In genomic region chr9:96251451-96251850, GRCh38 we compare ENCODE assay signal across 25 cellular contexts. TPM values are rescaled to one million over a fixed set of nuclear protein-coding genes. Genes with fewer than 3 reads are reported as not detected.
"Had no signal": no experiment of that assay in that cellular context is flagged by ENCODE, and none has a peak within 500 bp of the region (broad histone marks: within the 10 kb centered on the region; RNA-seq: fewer than 3 reads in every experiment).

No MANE protein-coding gene starts in this region.

- H3K27me3 Mint-ChIP-seq: type B pancreatic cell had no signal

- H3K27ac Mint-ChIP-seq: activated CD8-positive, alpha-beta T cell treated with anti-CD3 and anti-CD28 coated beads, Interleukin-2, amount 10 ng/mL, durations not matched to agents 7 days and 5 days; activated naive CD8-positive, alpha-beta T cell treated with anti-CD3 and anti-CD28 coated beads for 36 hours; endodermal cell; immature natural killer cell; natural killer cell; progenitor cell of endocrine pancreas; stimulated activated naive B cell treated with anti-CD40 and anti-IgM and Interleukin-4, amounts not matched to agents 10 μg/mL and 1 μg/mL and 100 μg/mL, for 72 hours; T-cell; type B pancreatic cell had no signal

- H3K27me3 ChIP-seq: sigmoid colon, testis had no signal

- H3K36me3 ChIP-seq: sigmoid colon had no signal

- H3K4me3 Mint-ChIP-seq: activated CD8-positive, alpha-beta T cell treated with anti-CD3 and anti-CD28 coated beads, Interleukin-2, amount 10 ng/mL, durations not matched to agents 7 days and 5 days; activated naive CD8-positive, alpha-beta T cell treated with anti-CD3 and anti-CD28 coated beads for 36 hours; endodermal cell; immature natural killer cell; natural killer cell; stimulated activated naive B cell treated with anti-CD40 and anti-IgM and Interleukin-4, amounts not matched to agents 10 μg/mL and 1 μg/mL and 100 μg/mL, for 72 hours; T-cell; type B pancreatic cell had no signal

- H3K36me3 Mint-ChIP-seq: activated naive CD8-positive, alpha-beta T cell treated with anti-CD3 and anti-CD28 coated beads for 36 hours; immature natural killer cell; natural killer cell; stimulated activated naive B cell treated with anti-CD40 and anti-IgM and Interleukin-4, amounts not matched to agents 10 μg/mL and 1 μg/mL and 100 μg/mL, for 72 hours; T-cell; type B pancreatic cell had no signal

- ATAC-seq: activated CD8-positive, alpha-beta T cell treated with anti-CD3 and anti-CD28 coated beads, Interleukin-2, amount 10 ng/mL, durations not matched to agents 7 days and 5 days; left ventricle myocardium superior; natural killer cell; stimulated activated naive B cell treated with anti-CD40 and anti-IgM and Interleukin-4, amounts not matched to agents 10 μg/mL and 1 μg/mL and 100 μg/mL, for 72 hours; T-cell had no signal

- H3K27ac ChIP-seq: coronary artery, sigmoid colon had no signal

- H3K4me3 ChIP-seq: coronary artery, sigmoid colon, testis had no signal

- H3K9me3 ChIP-seq: sigmoid colon, testis had no signal

- H3K4me1 Mint-ChIP-seq: immature natural killer cell; natural killer cell; stimulated activated naive B cell treated with anti-CD40 and anti-IgM and Interleukin-4, amounts not matched to agents 10 μg/mL and 1 μg/mL and 100 μg/mL, for 72 hours; T-cell had no signal

- DNase-seq: activated CD4-positive, alpha-beta T cell treated with anti-CD3 and anti-CD28 coated beads for 1 hour; activated CD4-positive, alpha-beta T cell treated with anti-CD3 and anti-CD28 coated beads, Interleukin-2, amount 50 U/mL, for 1 hour; activated CD8-positive, alpha-beta T cell treated with anti-CD3 and anti-CD28 coated beads, Interleukin-2, amount 10 ng/mL, durations not matched to agents 7 days and 5 days; activated naive CD4-positive, alpha-beta T cell treated with Interleukin-2 at 50 U/mL for 16 hours; activated naive CD8-positive, alpha-beta T cell treated with anti-CD3 and anti-CD28 coated beads for 36 hours; activated T-cell treated with anti-CD3 and anti-CD28 coated beads, Interleukin-2, amount 50 U/mL, for 48 hours; cerebellar nuclear complex; endodermal cell; foreskin fibroblast; immature natural killer cell; left ventricle myocardium superior; midbrain; natural killer cell; retina; sigmoid colon; stimulated activated CD4-positive, alpha-beta T cell treated with anti-CD3 and anti-CD28 coated beads, Interleukin-2, amount 100 ng/mL, for 48 hours; stimulated activated CD8-positive, alpha-beta memory T cell treated with anti-CD3 and anti-CD28 coated beads, Interleukin-4, amount 100 ng/mL, for 48 hours; stimulated activated naive B cell treated with anti-CD40 and anti-IgM and Interleukin-4, amounts not matched to agents 10 μg/mL and 1 μg/mL and 100 μg/mL, for 72 hours; T-cell; testis had no signal

- H3K4me1 ChIP-seq: sigmoid colon had no signal

- H3K9me3 Mint-ChIP-seq: activated naive CD8-positive, alpha-beta T cell treated with anti-CD3 and anti-CD28 coated beads for 36 hours; endodermal cell; immature natural killer cell; natural killer cell; stimulated activated naive B cell treated with anti-CD40 and anti-IgM and Interleukin-4, amounts not matched to agents 10 μg/mL and 1 μg/mL and 100 μg/mL, for 72 hours; T-cell had no signal

RNA-seq across cellular contexts. Expression of gene HSD17B3, which starts 50.5 kb away (rescaled TPM):
- total RNA-seq: activated CD8-positive, alpha-beta T cell treated with anti-CD3 and anti-CD28 coated beads, Interleukin-2, amount 10 ng/mL, durations not matched to agents 7 days and 5 days; activated naive CD8-positive, alpha-beta T cell treated with anti-CD3 and anti-CD28 coated beads for 36 hours; astrocyte; epithelial cell of proximal tubule; progenitor cell of endocrine pancreas had no signal
- polyA plus RNA-seq: immature natural killer cell had no signal
